In the genomic region with DNA sequence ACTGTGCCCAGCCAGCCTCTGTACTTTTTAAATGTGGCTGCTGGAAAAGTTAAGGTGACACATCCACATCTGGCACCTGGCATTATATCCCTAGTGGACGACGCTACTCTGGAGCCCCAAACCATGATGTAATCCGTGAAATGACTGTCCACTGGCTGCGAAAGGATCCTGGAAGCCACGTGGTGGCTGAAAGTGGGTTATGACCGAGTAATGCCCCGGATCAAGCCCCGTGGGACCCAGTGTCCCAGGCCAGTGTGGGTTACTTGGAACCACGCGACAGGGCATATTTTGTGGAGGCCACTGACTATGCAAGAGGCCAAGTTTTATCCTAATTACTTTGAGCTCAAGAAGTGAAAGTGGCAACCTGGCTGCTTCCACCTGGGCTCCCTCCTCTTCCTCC, we compare ENCODE assay signal across 20 cellular contexts.
"Had no signal": no experiment of that assay in that cellular context is flagged by ENCODE, and none has a peak within 500 bp of the region (broad histone marks: within the 10 kb centered on the region; RNA-seq: fewer than 3 reads in every experiment).

No MANE protein-coding gene starts in this region.

- H3K4me3 ChIP-seq: body of pancreas, coronary artery, pancreas, psoas muscle, right atrium auricular region, spleen, thoracic aorta, uterus had no signal

- DNase-seq: activated B cell treated with CpG ODN at 0.5 μM for 24 hours; activated CD4-positive, alpha-beta T cell treated with anti-CD3 and anti-CD28 coated beads, Interleukin-2, amount 50 U/mL, for 1 hour; activated CD8-positive, alpha-beta T cell treated with anti-CD3 and anti-CD28 coated beads for 36 hours; activated T-cell treated with anti-CD3 and anti-CD28 coated beads, Interleukin-2, amount 50 U/mL, for 4 hours; body of pancreas; effector memory CD8-positive, alpha-beta T cell; erythroblast; foreskin fibroblast; left cardiac atrium; left ventricle myocardium superior; psoas muscle; spleen; stimulated activated naive CD4-positive, alpha-beta T cell; T-helper 2 cell; uterus had no signal

- H3K4me1 ChIP-seq: body of pancreas, pancreas, psoas muscle, right atrium auricular region, spleen, uterus had no signal

- ATAC-seq: activated CD8-positive, alpha-beta T cell treated with anti-CD3 and anti-CD28 coated beads for 36 hours; activated T-cell treated with anti-CD3 and anti-CD28 coated beads, Interleukin-2, amount 50 U/mL, for 4 hours; body of pancreas; effector memory CD8-positive, alpha-beta T cell; left cardiac atrium; left ventricle myocardium superior; pancreas had no signal

- H3K27ac ChIP-seq: body of pancreas, coronary artery, neutrophil, pancreas, psoas muscle, right atrium auricular region, spleen, thoracic aorta, uterus had no signal

- H3K27me3 ChIP-seq: body of pancreas, neutrophil, pancreas, right atrium auricular region, spleen, uterus had no signal

- H3K36me3 ChIP-seq: neutrophil, pancreas, right atrium auricular region, spleen, thoracic aorta, uterus had no signal

- H3K9me3 ChIP-seq: body of pancreas, neutrophil, pancreas, psoas muscle, right atrium auricular region, spleen, thoracic aorta, uterus had no signal
